In the genomic region with DNA sequence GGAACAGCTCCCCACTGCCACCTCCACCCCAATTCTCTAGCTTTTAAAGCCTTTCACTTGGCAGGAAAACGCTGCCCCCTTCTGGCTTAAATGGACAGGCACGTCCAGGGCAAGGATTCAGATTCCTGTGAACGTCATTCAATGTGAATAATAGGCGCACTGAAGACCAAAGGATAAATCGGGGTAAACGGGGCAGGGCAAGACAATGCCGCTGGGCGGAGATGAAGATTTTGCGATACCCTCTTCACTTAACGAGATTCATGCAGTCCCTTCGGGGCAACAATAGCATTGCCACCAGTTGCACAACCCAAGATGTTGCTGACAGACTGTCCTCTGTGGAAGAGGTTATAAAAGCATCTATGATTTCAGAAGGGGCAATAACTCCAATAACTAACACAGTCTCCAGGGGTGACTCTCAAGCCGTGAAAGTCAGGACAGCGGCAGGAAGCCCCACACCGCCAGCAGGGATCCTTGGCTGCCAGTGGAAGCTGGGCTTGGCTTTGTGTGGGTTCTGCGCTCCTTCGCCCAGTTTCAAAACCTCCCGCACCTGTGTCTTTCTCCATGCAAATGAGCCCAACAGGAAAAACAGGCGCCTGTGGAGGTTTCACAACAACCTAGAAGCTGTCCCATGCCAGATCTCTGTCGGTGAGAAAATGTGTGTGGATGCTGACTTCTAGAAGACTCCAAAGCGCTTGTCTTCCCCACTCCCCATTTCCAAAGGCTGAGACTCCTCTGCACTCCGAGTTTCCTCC, we compare ENCODE assay signal across 8 cellular contexts.
A peak's percentile ranks its signal among the peaks of the same experiment; 100 is the strongest.
DNase-seq lines count a peak whose midpoint lies in the region; ATAC-seq and TF ChIP-seq lines count a peak whose summit lies in the region.

No MANE protein-coding gene starts in this region.

- H3K36me3 ChIP-seq in body of pancreas (replicated peaks in 1 of 2; ENCODE audit: insufficient read depth in 1 of 2, low read depth in 2 of 2), result no peaks in the 10 kb centered on the region

- 5 to 7% methylated on average over 20 to 21 of the region's 21 CpGs for WGBS in body of pancreas, 2 donors

- no peak overlapping the region for H3K4me3 ChIP-seq in NB4 (ENCODE audit: low read depth, low read length)
- H3K4me3 ChIP-seq in body of pancreas, result no peak overlapping the region

- H3K9me3 ChIP-seq in body of pancreas, result no peaks in the 10 kb centered on the region

- no peaks in the 10 kb centered on the region for H3K4me1 ChIP-seq in body of pancreas

- no peak for TF ChIP-seq POLR2A in NB4 (IDR thresholded peaks at IDR 0.05; ENCODE audit: extremely low read depth, insufficient read length)
- TF ChIP-seq POLR2A in body of pancreas (IDR thresholded peaks at IDR 0.05), result no peak

- peak; percentile 85 for TF ChIP-seq CTCF in NB4 (IDR thresholded peaks at IDR 0.05; ENCODE audit: low read depth, low read length)
- TF ChIP-seq CTCF in body of pancreas (IDR thresholded peaks at IDR 0.05), result peak; percentile 38 to 73 (median 63)

- peaks cover 0 to 5% of the 10 kb centered on the region in 2 donors for H3K27me3 ChIP-seq in body of pancreas

- H3K27ac ChIP-seq in body of pancreas, result no peak overlapping the region

- ATAC-seq in body of pancreas, result no peak
- ATAC-seq in GM18861 (IDR thresholded peaks at IDR 0.05; ENCODE audit: unreplicated experiment), result no peak
- no peak for ATAC-seq in GM18520 (IDR thresholded peaks at IDR 0.05; ENCODE audit: unreplicated experiment)

- intact Hi-C loops in body of pancreas (cut with DNase I), result loop anchor here (10.0 kb wide), 1 partner anchor 420 kb away; no protein-coding TSS in a partner anchor

- peak; percentile 28 to 33 for DNase-seq in activated T-cell treated with anti-CD3 and anti-CD28 coated beads, Interleukin-2, amount 50 U/mL, for 48 hours
- DNase-seq in activated T-cell treated with anti-CD3 and anti-CD28 coated beads, Interleukin-2, amount 50 U/mL, for 1 hour, result no peak
- DNase-seq in NB4 (ENCODE audit: low read depth) (peak; percentile 90), body of pancreas (peak; percentile 46 to 69 (median 63)), left kidney (ENCODE audit: low read depth, low spot score) (peak; percentile 86), NCI-H2107 (lab: John Stamatoyannopoulos, UW) (no peak)

Comparison
In these comparisons a context has a peak if more than half of its experiments do, and no peak if none do; other contexts are left out.
1. DNase-seq: peak in activated T-cell treated with anti-CD3 and anti-CD28 coated beads, Interleukin-2, amount 50 U/mL, for 48 hours (2 of 2), NB4 (single experiment), body of pancreas (4 of 4) and left kidney (single experiment); none in activated T-cell treated with anti-CD3 and anti-CD28 coated beads, Interleukin-2, amount 50 U/mL, for 1 hour (single experiment) and NCI-H2107 (single experiment).